ENCODE assay signal across 9 cellular contexts in the genomic region with DNA sequence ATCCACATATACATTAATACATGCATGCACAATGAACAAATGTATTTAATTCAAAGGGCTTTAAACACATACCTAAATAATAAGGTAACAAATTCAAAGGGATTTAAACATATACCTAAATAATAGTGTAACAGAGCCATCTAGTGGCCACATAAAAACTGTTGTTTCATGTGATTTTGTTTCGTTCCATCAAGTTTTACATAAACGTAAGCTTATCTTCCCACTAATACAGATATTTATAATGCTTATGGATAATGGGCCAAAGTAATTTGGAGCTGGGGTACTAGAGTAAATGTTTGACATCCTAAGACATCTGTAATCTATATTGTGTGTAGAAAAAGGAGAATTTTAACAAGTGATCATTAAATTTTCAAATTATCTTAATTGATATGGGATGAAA.
DNase-seq lines count a peak whose midpoint lies in the region; ATAC-seq and TF ChIP-seq lines count a peak whose summit lies in the region.
"Had no signal": no experiment of that assay in that cellular context is flagged by ENCODE, and none has a peak within 500 bp of the region (broad histone marks: within the 10 kb centered on the region; RNA-seq: fewer than 3 reads in every experiment).

No MANE protein-coding gene starts in this region.

- H3K27me3 ChIP-seq in brain microvascular endothelial cell (replicated peaks): no peaks in the 10 kb centered on the region
- no peaks in the 10 kb centered on the region for H3K27me3 ChIP-seq in right lobe of liver

- peak; percentile 14 for TF ChIP-seq CTCF in brain microvascular endothelial cell (IDR thresholded peaks at IDR 0.05; ENCODE audit: low read depth, low read length, missing control alignments)
- peak; percentile 60 to 69 (median 64) for TF ChIP-seq CTCF in right lobe of liver (IDR thresholded peaks at IDR 0.05)

- no peak overlapping the region for H3K27ac Mint-ChIP-seq in activated CD4-positive, alpha-beta T cell treated with anti-CD3 and anti-CD28 coated beads for 36 hours
- H3K27ac Mint-ChIP-seq: activated naive CD8-positive, alpha-beta T cell had no signal

- H3K4me1 Mint-ChIP-seq in activated CD4-positive, alpha-beta T cell treated with anti-CD3 and anti-CD28 coated beads for 36 hours: no peaks in the 10 kb centered on the region

- no peak for TF ChIP-seq POLR2A in right lobe of liver (IDR thresholded peaks at IDR 0.05)

- 2% methylated on average over 2 of the region's 2 CpGs for WGBS in right lobe of liver (ENCODE audit: insufficient coverage, low coverage, low lambda C conversion rate, missing lambda C conversion rate)

- H3K4me1 ChIP-seq in right lobe of liver: peaks cover 0 to 6% (median 3%) of the 10 kb centered on the region in 4 donors

- H3K27ac ChIP-seq in brain microvascular endothelial cell (no peak overlapping the region), right lobe of liver (no peak overlapping the region)

- DNase-seq in activated CD4-positive, alpha-beta T cell treated with anti-CD3 and anti-CD28 coated beads for 36 hours: no peak
- DNase-seq in activated CD4-positive, alpha-beta T cell treated with anti-CD3 and anti-CD28 coated beads, Interleukin-2, amount 50 U/mL, for 4 hours: no peak
- DNase-seq in NCI-H2171 (lab: John Stamatoyannopoulos, UW) (peak; percentile 12), brain microvascular endothelial cell (no peak), right lobe of liver (no peak)

- intact Hi-C loops in activated CD4-positive, alpha-beta T cell treated with anti-CD3 and anti-CD28 coated beads for 36 hours (cut with DNase I, micrococcal nuclease): loop anchor here (1.0 to 5.0 kb wide), 4 partner anchors 48 to 1912 kb away; no protein-coding TSS in a partner anchor
- intact Hi-C loops in right lobe of liver (cut with DNase I): no loop called here

- H3K9me3 Mint-ChIP-seq in activated CD4-positive, alpha-beta T cell treated with anti-CD3 and anti-CD28 coated beads for 36 hours (ENCODE audit: low read depth): no peaks in the 10 kb centered on the region

- POLR2A ChIA-PET in activated CD4-positive, alpha-beta T cell treated with anti-CD3 and anti-CD28 coated beads for 36 hours (lab: Charles Lee): no interaction called here

- no peaks in the 10 kb centered on the region for H3K36me3 Mint-ChIP-seq in activated CD4-positive, alpha-beta T cell treated with anti-CD3 and anti-CD28 coated beads for 36 hours (ENCODE audit: low read depth)
- H3K36me3 Mint-ChIP-seq: activated naive CD8-positive, alpha-beta T cell had no signal

- H3K9me3 ChIP-seq in right lobe of liver: no peaks in the 10 kb centered on the region

- CTCF ChIA-PET in activated CD4-positive, alpha-beta T cell treated with anti-CD3 and anti-CD28 coated beads for 36 hours (lab: Charles Lee): interaction anchor here (0.6 to 6.1 kb wide), 10 partner anchors 8 to 292 kb away, joined by 3 to 33 read pairs (median 4); a partner anchor contains a TSS

- H3K4me3 ChIP-seq in brain microvascular endothelial cell (ENCODE audit: low read depth, low read length): no peak overlapping the region
- no peak overlapping the region for H3K4me3 ChIP-seq in right lobe of liver

- H3K36me3 ChIP-seq in brain microvascular endothelial cell (replicated peaks): no peaks in the 10 kb centered on the region
- no peaks in the 10 kb centered on the region for H3K36me3 ChIP-seq in right lobe of liver

- H3K4me3 Mint-ChIP-seq in activated CD4-positive, alpha-beta T cell treated with anti-CD3 and anti-CD28 coated beads for 36 hours: no peak overlapping the region
- H3K4me3 Mint-ChIP-seq: activated naive CD8-positive, alpha-beta T cell had no signal

- in situ Hi-C loops in brain microvascular endothelial cell (cut with HindIII; ENCODE audit: low pct_ligation_motif_present, low sequenced_read_pairs): no loop called here

- peaks cover 2% of the 10 kb centered on the region for H3K27me3 Mint-ChIP-seq in activated CD4-positive, alpha-beta T cell treated with anti-CD3 and anti-CD28 coated beads for 36 hours
- H3K27me3 Mint-ChIP-seq: activated naive CD8-positive, alpha-beta T cell had no signal

- ATAC-seq in activated CD4-positive, alpha-beta T cell treated with anti-CD3 and anti-CD28 coated beads for 36 hours: peak; percentile 30
- peak; percentile 43 for ATAC-seq in HG02642 (IDR thresholded peaks at IDR 0.05; ENCODE audit: poor library complexity, unreplicated experiment)
- ATAC-seq in right lobe of liver: peak; percentile 63 to 81 (median 68)
- ATAC-seq in HG02678 (IDR thresholded peaks at IDR 0.05; ENCODE audit: unreplicated experiment): no peak
- ATAC-seq in GM19328 (IDR thresholded peaks at IDR 0.05; ENCODE audit: unreplicated experiment): no peak

Comparison
In these comparisons a context has a peak if more than half of its experiments do, and no peak if none do; other contexts are left out.
1. ATAC-seq: peak in activated CD4-positive, alpha-beta T cell treated with anti-CD3 and anti-CD28 coated beads for 36 hours (single experiment), HG02642 (single experiment) and right lobe of liver (4 of 4); none in HG02678 (single experiment) and GM19328 (single experiment).
2. intact Hi-C loops: an anchor here in activated CD4-positive, alpha-beta T cell treated with anti-CD3 and anti-CD28 coated beads for 36 hours (1.0 to 5.0 kb wide); none called in right lobe of liver.